In the genomic region with DNA sequence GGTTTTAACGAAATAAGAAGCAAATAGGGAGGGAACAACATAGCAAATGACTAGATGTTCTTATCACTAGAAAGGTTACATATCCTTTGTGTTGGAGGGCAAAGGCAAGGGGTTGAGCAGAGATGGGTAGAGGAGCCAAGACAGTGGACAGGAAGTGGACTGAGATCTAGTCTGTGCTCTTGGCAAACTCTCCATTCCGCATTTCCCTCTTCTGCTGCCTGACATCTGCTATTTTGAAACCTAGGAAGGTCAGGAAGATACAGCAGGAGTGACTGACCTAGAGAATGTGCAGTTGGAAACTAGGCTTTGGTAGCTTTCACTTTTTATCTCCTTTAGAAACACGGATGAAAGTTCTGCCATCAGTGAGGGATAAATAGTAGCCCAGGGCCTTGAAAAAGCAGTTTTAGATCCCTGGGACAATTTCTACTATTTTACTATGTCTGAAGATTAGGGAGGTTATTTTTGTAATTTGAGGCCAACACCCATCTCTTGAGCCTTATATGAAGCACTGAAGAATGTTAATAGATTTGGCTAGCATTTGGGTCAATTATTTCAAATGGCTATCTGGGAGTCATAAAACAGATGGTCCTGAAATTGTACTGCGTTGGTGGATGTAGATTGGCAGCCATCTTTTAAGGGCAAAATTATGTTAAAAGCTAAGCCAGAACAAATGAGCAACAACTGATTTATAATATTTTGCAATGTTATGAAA, we compare ENCODE assay signal across 15 cellular contexts.
"Had no signal": no experiment of that assay in that cellular context is flagged by ENCODE, and none has a peak within 500 bp of the region (broad histone marks: within the 10 kb centered on the region; RNA-seq: fewer than 3 reads in every experiment).

No MANE protein-coding gene starts in this region.

- H3K27ac ChIP-seq: epithelial cell of prostate, gastrocnemius medialis, pancreas, thyroid gland had no signal

- H3K27ac Mint-ChIP-seq: activated naive CD4-positive, alpha-beta T cell treated with anti-CD3 and anti-CD28 coated beads for 36 hours; activated naive CD8-positive, alpha-beta T cell treated with anti-CD3 and anti-CD28 coated beads, Interleukin-2, amount 50 U/mL, for 24 hours; activated T-helper 2 cell treated with anti-CD3 and anti-CD28 coated beads, Interferon-gamma antibody, Interleukin-2, Interleukin-4, amounts not matched to agents 10 μg/mL and 5 μg/mL and 100 μg/mL, durations not matched to agents 14 hours and 24 hours and 36 hours; effector memory CD8-positive, alpha-beta T cell; stimulated activated effector memory CD8-positive, alpha-beta T cell treated with anti-CD3 and anti-CD28 coated beads, Interleukin-12 subunit alpha, Interleukin-12 subunit beta, amount 100 ng/mL, for 72 hours had no signal

- H3K36me3 ChIP-seq: gastrocnemius medialis, heart left ventricle, pancreas, thyroid gland had no signal

- H3K4me3 ChIP-seq: gastrocnemius medialis, heart left ventricle, pancreas, thyroid gland had no signal

- H3K4me3 Mint-ChIP-seq: activated naive CD4-positive, alpha-beta T cell treated with anti-CD3 and anti-CD28 coated beads for 36 hours; activated naive CD8-positive, alpha-beta T cell treated with anti-CD3 and anti-CD28 coated beads, Interleukin-2, amount 50 U/mL, for 24 hours; effector memory CD8-positive, alpha-beta T cell; stimulated activated effector memory CD8-positive, alpha-beta T cell treated with anti-CD3 and anti-CD28 coated beads, Interleukin-12 subunit alpha, Interleukin-12 subunit beta, amount 100 ng/mL, for 72 hours had no signal

- H3K27me3 ChIP-seq: gastrocnemius medialis, heart left ventricle, pancreas, thyroid gland had no signal

- H3K9me3 Mint-ChIP-seq: activated naive CD4-positive, alpha-beta T cell treated with anti-CD3 and anti-CD28 coated beads for 36 hours; effector memory CD8-positive, alpha-beta T cell had no signal

- DNase-seq: activated CD4-positive, alpha-beta T cell treated with anti-CD3 and anti-CD28 coated beads, Interleukin-2, amount 50 U/mL, for 4 hours; activated CD4-positive, CD25-positive, alpha-beta regulatory T cell treated with anti-CD3 and anti-CD28 coated beads, Interleukin-2, amount 50 U/mL, for 72 hours; activated naive CD4-positive, alpha-beta T cell treated with anti-CD3 and anti-CD28 coated beads for 36 hours; activated naive CD8-positive, alpha-beta T cell treated with anti-CD3 and anti-CD28 coated beads, Interleukin-2, amount 50 U/mL, for 24 hours; dermis blood vessel endothelial cell; effector memory CD8-positive, alpha-beta T cell; gastrocnemius medialis; heart left ventricle; left cardiac atrium; pancreas; T1000; thyroid gland had no signal

- ATAC-seq: activated naive CD8-positive, alpha-beta T cell treated with anti-CD3 and anti-CD28 coated beads, Interleukin-2, amount 50 U/mL, for 24 hours; effector memory CD8-positive, alpha-beta T cell; gastrocnemius medialis; heart left ventricle; left cardiac atrium; pancreas; stimulated activated effector memory CD8-positive, alpha-beta T cell treated with anti-CD3 and anti-CD28 coated beads, Interleukin-12 subunit alpha, Interleukin-12 subunit beta, amount 100 ng/mL, for 72 hours had no signal

- H3K27me3 Mint-ChIP-seq: effector memory CD8-positive, alpha-beta T cell had no signal

- H3K9me3 ChIP-seq: gastrocnemius medialis, pancreas, thyroid gland had no signal
